Comparison of ENCODE assay signal across 16 cellular contexts in the genomic region with DNA sequence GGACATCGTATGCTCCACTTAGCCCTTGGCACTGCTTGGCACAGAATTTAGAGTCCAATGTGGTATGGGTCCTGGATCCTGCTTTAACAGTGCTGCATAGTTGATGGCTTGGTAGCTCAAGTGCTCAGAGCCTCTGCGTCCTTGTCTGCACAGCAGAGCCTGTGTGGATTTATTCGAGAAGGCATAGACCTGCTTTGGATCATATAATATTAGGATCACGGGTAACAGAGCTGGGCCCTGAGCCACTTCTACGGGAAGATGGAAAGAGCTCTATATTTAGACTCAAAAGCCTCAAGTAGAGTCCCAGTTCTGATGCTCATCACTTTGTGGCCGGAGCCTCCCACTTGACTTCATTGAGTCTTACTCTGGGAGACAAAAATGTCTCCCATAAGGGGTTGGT.
"Had no signal": no experiment of that assay in that cellular context is flagged by ENCODE, and none has a peak within 500 bp of the region (broad histone marks: within the 10 kb centered on the region; RNA-seq: fewer than 3 reads in every experiment).

No MANE protein-coding gene starts in this region.

- H3K27ac ChIP-seq: colonic mucosa, lower lobe of right lung, psoas muscle, right lobe of liver, spleen, thoracic aorta had no signal

- ATAC-seq: lower lobe of right lung, psoas muscle, right lobe of liver, SK-N-SH treated with all-trans-retinoic acid at 6 μM for 48 hours had no signal

- H3K4me1 ChIP-seq: colonic mucosa, right lobe of liver had no signal

- H3K9me3 ChIP-seq: colonic mucosa, lower lobe of right lung, psoas muscle, right lobe of liver, spleen, thoracic aorta had no signal

- H3K27me3 ChIP-seq: colonic mucosa, right lobe of liver, spleen had no signal

- H3K36me3 ChIP-seq: colonic mucosa, lower lobe of right lung, right lobe of liver, spleen, thoracic aorta had no signal

- H3K4me3 ChIP-seq: colonic mucosa, lower lobe of right lung, psoas muscle, right lobe of liver, spleen, thoracic aorta had no signal

- DNase-seq: activated CD4-positive, CD25-positive, alpha-beta regulatory T cell treated with anti-CD3 and anti-CD28 coated beads, Interleukin-2, amount 50 U/mL, for 72 hours; activated naive CD4-positive, alpha-beta T cell treated with anti-CD3 and anti-CD28 coated beads, Interleukin-2, amount 50 U/mL, for 16 hours; activated T-cell treated with anti-CD3 and anti-CD28 coated beads for 4 hours; amniotic stem cell; caudate nucleus; colonic mucosa; foreskin fibroblast; glutamatergic neuron; lower lobe of right lung; midbrain; psoas muscle; spleen; T-helper 1 cell had no signal
